ENCODE assay signal across 30 cellular contexts in the genomic region with DNA sequence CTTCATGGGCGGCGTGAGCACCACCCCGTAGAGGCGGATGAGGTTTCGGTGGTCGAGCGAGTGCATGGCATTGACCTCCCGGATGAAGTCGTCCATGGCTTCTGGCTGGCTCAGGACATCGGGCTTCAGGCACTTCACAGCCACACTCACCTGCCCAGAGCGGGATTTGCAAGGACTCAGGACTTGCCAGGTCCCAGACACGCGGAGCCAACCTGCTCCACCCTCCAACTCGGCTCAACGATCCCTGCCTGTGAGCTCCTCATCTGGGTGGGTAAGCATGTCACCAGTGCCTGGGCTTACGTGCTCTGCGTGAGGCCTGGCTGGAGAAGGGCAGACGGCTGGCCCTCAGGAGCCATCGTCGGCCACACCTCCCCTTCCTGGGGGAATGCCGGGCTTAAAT.
"Had no signal": no experiment of that assay in that cellular context is flagged by ENCODE, and none has a peak within 500 bp of the region (broad histone marks: within the 10 kb centered on the region; RNA-seq: fewer than 3 reads in every experiment).

No MANE protein-coding gene starts in this region.

- DNase-seq: activated B cell treated with CpG ODN at 0.5 μM for 24 hours; activated CD4-positive, alpha-beta T cell treated with anti-CD3 and anti-CD28 coated beads for 1 hour; activated CD4-positive, alpha-beta T cell treated with anti-CD3 and anti-CD28 coated beads, Interleukin-2, amount 10 ng/mL, durations not matched to agents 24 days and 14 days; activated CD4-positive, alpha-beta T cell treated with anti-CD3 and anti-CD28 coated beads, Interleukin-2, amount 50 U/mL, for 48 hours; activated CD8-positive, alpha-beta memory T cell treated with anti-CD3 and anti-CD28 coated beads, Interleukin-2, amount 10 ng/mL, durations not matched to agents 7 days and 5 days; activated effector memory CD4-positive, alpha-beta T cell treated with anti-CD3 and anti-CD28 coated beads, Interleukin-2, amount 50 U/mL, for 16 hours; activated naive CD4-positive, alpha-beta T cell treated with Interleukin-2 at 50 U/mL for 16 hours; activated naive CD8-positive, alpha-beta T cell treated with anti-CD3 and anti-CD28 coated beads, Interleukin-2, amount 50 U/mL, for 24 hours; activated T-cell treated with anti-CD3 and anti-CD28 coated beads, Interleukin-2, amount 50 U/mL, for 4 hours; amniotic stem cell; body of pancreas; Kasumi-1; KBM-7; NCI-H1105 treated with DMSO at 0.1 percent for 48 hours; NCI-H1436 treated with DMSO at 0.1 percent for 48 hours; NCI-H187 treated with DMSO at 0.1 percent for 48 hours; NCI-H2171; NCI-H345; NCI-H510A; NCI-H526 treated with DMSO at 0.1 percent for 48 hours; NCI-H82; RPMI8226; T-cell; T-helper 2 cell; T1000 had no signal

- H3K4me1 ChIP-seq: ascending aorta, body of pancreas had no signal

- H3K27ac Mint-ChIP-seq: activated B cell treated with CpG ODN at 0.5 μM for 24 hours; activated CD4-positive, alpha-beta T cell treated with anti-CD3 and anti-CD28 coated beads, Interleukin-2, amount 10 ng/mL, durations not matched to agents 24 days and 14 days; activated CD8-positive, alpha-beta memory T cell treated with anti-CD3 and anti-CD28 coated beads, Interleukin-2, amount 10 ng/mL, durations not matched to agents 7 days and 5 days; activated naive CD4-positive, alpha-beta T cell treated with anti-CD3 and anti-CD28 coated beads, Interleukin-2, amount 50 U/mL, for 72 hours; activated naive CD8-positive, alpha-beta T cell treated with anti-CD3 and anti-CD28 coated beads, Interleukin-2, amount 50 U/mL, for 24 hours; T-cell had no signal

- H3K27me3 Mint-ChIP-seq: activated B cell treated with CpG ODN at 0.5 μM for 24 hours; activated CD4-positive, alpha-beta T cell treated with anti-CD3 and anti-CD28 coated beads, Interleukin-2, amount 10 ng/mL, durations not matched to agents 24 days and 14 days; activated CD8-positive, alpha-beta memory T cell treated with anti-CD3 and anti-CD28 coated beads, Interleukin-2, amount 10 ng/mL, durations not matched to agents 7 days and 5 days; activated naive CD8-positive, alpha-beta T cell treated with anti-CD3 and anti-CD28 coated beads, Interleukin-2, amount 50 U/mL, for 24 hours; T-cell had no signal

- H3K9me3 ChIP-seq: ascending aorta, body of pancreas had no signal

- H3K4me3 ChIP-seq: ascending aorta, body of pancreas, SK-N-MC had no signal

- H3K4me1 Mint-ChIP-seq: activated B cell treated with CpG ODN at 0.5 μM for 24 hours; activated CD4-positive, alpha-beta T cell treated with anti-CD3 and anti-CD28 coated beads, Interleukin-2, amount 10 ng/mL, durations not matched to agents 24 days and 14 days had no signal

- H3K4me3 Mint-ChIP-seq: activated B cell treated with CpG ODN at 0.5 μM for 24 hours; activated CD4-positive, alpha-beta T cell treated with anti-CD3 and anti-CD28 coated beads, Interleukin-2, amount 10 ng/mL, durations not matched to agents 24 days and 14 days; activated CD8-positive, alpha-beta memory T cell treated with anti-CD3 and anti-CD28 coated beads, Interleukin-2, amount 10 ng/mL, durations not matched to agents 7 days and 5 days; activated naive CD8-positive, alpha-beta T cell treated with anti-CD3 and anti-CD28 coated beads, Interleukin-2, amount 50 U/mL, for 24 hours; activated T-cell treated with anti-CD3 and anti-CD28 coated beads, Interleukin-2, amount 50 U/mL, for 4 hours; T-cell had no signal

- H3K36me3 Mint-ChIP-seq: activated naive CD4-positive, alpha-beta T cell treated with anti-CD3 and anti-CD28 coated beads, Interleukin-2, amount 50 U/mL, for 72 hours had no signal

- H3K9me3 Mint-ChIP-seq: activated B cell treated with CpG ODN at 0.5 μM for 24 hours; activated CD4-positive, alpha-beta T cell treated with anti-CD3 and anti-CD28 coated beads, Interleukin-2, amount 10 ng/mL, durations not matched to agents 24 days and 14 days; activated naive CD4-positive, alpha-beta T cell treated with anti-CD3 and anti-CD28 coated beads, Interleukin-2, amount 50 U/mL, for 72 hours; activated naive CD8-positive, alpha-beta T cell treated with anti-CD3 and anti-CD28 coated beads, Interleukin-2, amount 50 U/mL, for 24 hours; activated T-cell treated with anti-CD3 and anti-CD28 coated beads, Interleukin-2, amount 50 U/mL, for 4 hours; T-cell had no signal

- H3K27ac ChIP-seq: ascending aorta, body of pancreas had no signal

- ATAC-seq: activated CD8-positive, alpha-beta memory T cell treated with anti-CD3 and anti-CD28 coated beads, Interleukin-2, amount 10 ng/mL, durations not matched to agents 7 days and 5 days; activated naive CD4-positive, alpha-beta T cell treated with anti-CD3 and anti-CD28 coated beads, Interleukin-2, amount 50 U/mL, for 72 hours; activated naive CD8-positive, alpha-beta T cell treated with anti-CD3 and anti-CD28 coated beads, Interleukin-2, amount 50 U/mL, for 24 hours; activated T-cell treated with anti-CD3 and anti-CD28 coated beads, Interleukin-2, amount 50 U/mL, for 4 hours; body of pancreas; Panc1; Right ventricle myocardium inferior; T-cell had no signal

- H3K27me3 ChIP-seq: ascending aorta, body of pancreas had no signal
